Comparison of ENCODE assay signal across 21 cellular contexts in the genomic region with DNA sequence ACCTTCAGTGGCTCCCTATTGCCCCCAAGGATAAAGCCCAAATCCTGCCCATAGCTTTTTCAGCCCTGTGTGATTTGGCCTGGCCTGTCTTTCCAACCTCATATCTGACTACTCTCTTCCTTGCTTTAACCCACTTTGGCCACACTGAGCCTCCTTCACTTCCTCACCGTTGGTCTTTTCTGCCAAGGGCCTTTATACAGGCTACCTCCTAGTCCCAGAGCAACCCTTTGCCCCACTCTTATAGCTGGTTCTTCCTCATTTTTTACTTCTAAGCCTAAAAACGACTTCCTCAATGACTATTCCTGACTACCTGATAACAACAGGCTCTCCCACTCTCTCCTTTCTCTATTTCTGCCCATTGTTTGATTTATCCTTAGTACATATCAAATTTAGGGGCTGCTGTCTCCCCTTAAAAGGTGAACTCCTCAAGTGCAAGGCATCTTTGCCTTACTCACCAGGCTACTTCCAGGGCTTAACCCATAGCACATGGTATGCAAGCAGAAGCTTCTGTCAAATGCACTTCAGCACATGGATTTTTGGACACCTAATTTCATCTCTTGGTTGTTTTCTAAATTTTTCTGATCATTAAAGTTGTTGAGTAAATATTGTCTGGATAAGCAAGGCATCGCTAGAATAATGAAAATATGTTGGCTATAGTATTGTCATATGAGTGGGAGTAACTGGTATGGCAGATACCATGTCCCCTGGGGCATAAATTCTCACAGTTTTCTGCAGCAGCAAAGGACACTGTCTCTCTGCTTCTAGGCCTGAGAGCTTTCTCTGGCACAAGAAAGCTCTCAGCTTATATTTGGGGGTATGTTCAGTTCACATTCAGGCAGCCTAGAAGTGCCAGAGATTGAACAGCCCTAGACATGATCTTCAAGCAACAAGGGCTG.
"Had no signal": no experiment of that assay in that cellular context is flagged by ENCODE, and none has a peak within 500 bp of the region (broad histone marks: within the 10 kb centered on the region; RNA-seq: fewer than 3 reads in every experiment).

No MANE protein-coding gene starts in this region.

- H3K27ac ChIP-seq: sigmoid colon, upper lobe of left lung had no signal

- H3K4me1 ChIP-seq: sigmoid colon, upper lobe of left lung had no signal

- DNase-seq: activated CD4-positive, alpha-beta memory T cell treated with anti-CD3 and anti-CD28 coated beads for 36 hours; activated CD4-positive, alpha-beta T cell treated with anti-CD3 and anti-CD28 coated beads for 1 hour; activated gamma-delta T cell; activated naive CD8-positive, alpha-beta T cell treated with anti-CD3 and anti-CD28 coated beads for 36 hours; activated T-cell treated with anti-CD3 and anti-CD28 coated beads, Interleukin-2, amount 50 U/mL, for 4 hours; anterior cingulate cortex; glutamatergic neuron; immature natural killer cell; left cardiac atrium; mammary epithelial cell; mucosa of descending colon; occipital lobe; stimulated activated CD4-positive, alpha-beta T cell treated with anti-CD3 and anti-CD28 coated beads, Interleukin-2, amount 100 ng/mL, for 48 hours; stimulated activated naive CD8-positive, alpha-beta T cell treated with anti-CD3 and anti-CD28 coated beads, Interleukin-15, Interleukin-2, amounts not matched to agents 100 U/mL and 50 U/mL, for 24 hours; T-helper 2 cell; upper lobe of left lung had no signal

- H3K27ac Mint-ChIP-seq: activated CD4-positive, alpha-beta memory T cell treated with anti-CD3 and anti-CD28 coated beads for 36 hours; activated naive CD8-positive, alpha-beta T cell treated with anti-CD3 and anti-CD28 coated beads for 36 hours; immature natural killer cell; natural killer cell treated with Interleukin-12 subunit alpha and Interleukin-12 subunit beta and Interleukin-15 and Interleukin-18, amount 100 ng/mL, for 72 hours had no signal

- H3K9me3 ChIP-seq: mucosa of descending colon, sigmoid colon, upper lobe of left lung had no signal

- H3K4me3 Mint-ChIP-seq: activated CD4-positive, alpha-beta memory T cell treated with anti-CD3 and anti-CD28 coated beads for 36 hours; activated naive CD8-positive, alpha-beta T cell treated with anti-CD3 and anti-CD28 coated beads for 36 hours; activated T-cell treated with anti-CD3 and anti-CD28 coated beads, Interleukin-2, amount 50 U/mL, for 4 hours; immature natural killer cell; natural killer cell treated with Interleukin-12 subunit alpha and Interleukin-12 subunit beta and Interleukin-15 and Interleukin-18, amount 100 ng/mL, for 72 hours had no signal

- H3K9me3 Mint-ChIP-seq: activated CD4-positive, alpha-beta memory T cell treated with anti-CD3 and anti-CD28 coated beads for 36 hours; activated naive CD8-positive, alpha-beta T cell treated with anti-CD3 and anti-CD28 coated beads for 36 hours; activated T-cell treated with anti-CD3 and anti-CD28 coated beads, Interleukin-2, amount 50 U/mL, for 4 hours; immature natural killer cell; natural killer cell treated with Interleukin-12 subunit alpha and Interleukin-12 subunit beta and Interleukin-15 and Interleukin-18, amount 100 ng/mL, for 72 hours had no signal

- H3K4me3 ChIP-seq: mucosa of descending colon, sigmoid colon, upper lobe of left lung had no signal

- ATAC-seq: activated T-cell treated with anti-CD3 and anti-CD28 coated beads, Interleukin-2, amount 50 U/mL, for 4 hours; esophagus mucosa; left cardiac atrium; mucosa of descending colon; natural killer cell treated with Interleukin-12 subunit alpha and Interleukin-12 subunit beta and Interleukin-15 and Interleukin-18, amount 100 ng/mL, for 72 hours; stimulated activated naive CD8-positive, alpha-beta T cell treated with anti-CD3 and anti-CD28 coated beads, Interleukin-15, Interleukin-2, amounts not matched to agents 100 U/mL and 50 U/mL, for 24 hours had no signal

- H3K4me1 Mint-ChIP-seq: activated naive CD8-positive, alpha-beta T cell treated with anti-CD3 and anti-CD28 coated beads for 36 hours; immature natural killer cell had no signal

- H3K36me3 Mint-ChIP-seq: activated CD4-positive, alpha-beta memory T cell treated with anti-CD3 and anti-CD28 coated beads for 36 hours; activated naive CD8-positive, alpha-beta T cell treated with anti-CD3 and anti-CD28 coated beads for 36 hours; immature natural killer cell; natural killer cell treated with Interleukin-12 subunit alpha and Interleukin-12 subunit beta and Interleukin-15 and Interleukin-18, amount 100 ng/mL, for 72 hours had no signal

- FAIRE-seq: bronchial epithelial cell, endometrium had no signal

- H3K27me3 ChIP-seq: sigmoid colon, upper lobe of left lung had no signal

- H3K36me3 ChIP-seq: sigmoid colon, upper lobe of left lung had no signal
